13 cellular contexts compared by ENCODE assay signal in the genomic region with DNA sequence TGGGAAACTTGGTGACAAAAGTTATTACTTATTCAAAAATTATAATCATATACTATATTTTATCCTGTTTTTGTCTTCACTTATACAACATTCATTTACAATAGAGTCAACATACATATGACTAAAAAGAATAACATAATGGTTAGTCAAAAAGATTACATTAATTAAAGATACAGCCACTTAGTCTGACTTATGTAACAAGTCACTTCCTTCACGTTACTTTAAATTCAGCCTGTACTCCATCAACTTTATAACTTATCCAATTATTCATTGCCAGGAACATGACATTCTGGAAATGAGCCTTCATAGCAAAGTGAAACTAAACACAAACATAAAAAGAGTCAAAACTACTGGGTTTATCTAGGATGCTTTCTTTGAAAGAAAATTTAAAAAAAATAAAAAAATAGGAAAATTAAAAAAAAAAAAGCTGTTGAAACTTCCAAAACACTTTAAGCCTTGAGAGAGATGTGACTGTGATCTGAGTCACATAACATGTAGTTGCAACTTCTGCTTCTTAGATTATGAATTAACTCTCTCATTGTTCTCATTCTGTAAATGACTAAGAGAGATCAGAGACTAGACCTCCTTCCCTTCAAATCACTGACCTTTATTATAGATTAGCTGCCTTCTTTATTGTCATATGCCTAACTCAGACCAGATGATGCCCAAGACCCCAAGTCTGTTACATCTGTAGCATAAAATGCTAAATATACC.
DNase-seq lines count a peak whose midpoint lies in the region; ATAC-seq, FAIRE-seq and TF ChIP-seq lines count a peak whose summit lies in the region.
"Had no signal": no experiment of that assay in that cellular context is flagged by ENCODE, and none has a peak within 500 bp of the region (broad histone marks: within the 10 kb centered on the region; RNA-seq: fewer than 3 reads in every experiment).

No MANE protein-coding gene starts in this region.

- H3K4me3 Mint-ChIP-seq in activated naive CD8-positive, alpha-beta T cell treated with anti-CD3 and anti-CD28 coated beads for 36 hours, result no peak overlapping the region
- no peak overlapping the region for H3K4me3 Mint-ChIP-seq in activated naive CD8-positive, alpha-beta T cell treated with anti-CD3 and anti-CD28 coated beads, Interleukin-2, amount 50 U/mL, for 24 hours
- H3K4me3 Mint-ChIP-seq: activated T-helper 1 cell treated with anti-CD3 and anti-CD28 coated beads, Interleukin-12 subunit alpha, Interleukin-12 subunit beta, Interleukin-2, Interleukin-4 antibody, amounts not matched to agents 30 ng/mL and 10 ng/mL and 1 ng/mL, durations not matched to agents 14 hours and 24 hours and 36 hours had no signal

- intact Hi-C loops in upper lobe of right lung (cut with DNase I), result no loop called here

- H3K27me3 ChIP-seq in upper lobe of right lung, result no peaks in the 10 kb centered on the region
- H3K27me3 ChIP-seq: body of pancreas, esophagus muscularis mucosa had no signal

- no peaks in the 10 kb centered on the region for H3K9me3 Mint-ChIP-seq in activated naive CD8-positive, alpha-beta T cell treated with anti-CD3 and anti-CD28 coated beads for 36 hours
- H3K9me3 Mint-ChIP-seq in activated naive CD8-positive, alpha-beta T cell treated with anti-CD3 and anti-CD28 coated beads, Interleukin-2, amount 50 U/mL, for 24 hours, result no peaks in the 10 kb centered on the region
- H3K9me3 Mint-ChIP-seq: activated T-helper 1 cell treated with anti-CD3 and anti-CD28 coated beads, Interleukin-12 subunit alpha, Interleukin-12 subunit beta, Interleukin-2, Interleukin-4 antibody, amounts not matched to agents 30 ng/mL and 10 ng/mL and 1 ng/mL, durations not matched to agents 14 hours and 24 hours and 36 hours had no signal

- FAIRE-seq in endometrium (lab: Jason Lieb, UNC), result peak; percentile 18

- H3K27me3 Mint-ChIP-seq in activated naive CD8-positive, alpha-beta T cell treated with anti-CD3 and anti-CD28 coated beads for 36 hours, result no peaks in the 10 kb centered on the region
- peaks cover 2% of the 10 kb centered on the region for H3K27me3 Mint-ChIP-seq in activated naive CD8-positive, alpha-beta T cell treated with anti-CD3 and anti-CD28 coated beads, Interleukin-2, amount 50 U/mL, for 24 hours

- DNase-seq in D341Med (ENCODE audit: low spot score) (no peak), upper lobe of right lung (no peak)
- DNase-seq in activated naive CD8-positive, alpha-beta T cell treated with anti-CD3 and anti-CD28 coated beads for 36 hours, result no peak
- DNase-seq in activated naive CD8-positive, alpha-beta T cell treated with anti-CD3 and anti-CD28 coated beads, Interleukin-2, amount 50 U/mL, for 24 hours, result no peak
- DNase-seq: activated CD4-positive, alpha-beta T cell treated with anti-CD3 and anti-CD28 coated beads for 4 hours; body of pancreas; KBM-7; NCI-H2107 had no signal

- no peak overlapping the region for H3K27ac Mint-ChIP-seq in activated naive CD8-positive, alpha-beta T cell treated with anti-CD3 and anti-CD28 coated beads for 36 hours
- H3K27ac Mint-ChIP-seq in activated naive CD8-positive, alpha-beta T cell treated with anti-CD3 and anti-CD28 coated beads, Interleukin-2, amount 50 U/mL, for 24 hours, result no peak overlapping the region
- H3K27ac Mint-ChIP-seq: activated T-helper 1 cell treated with anti-CD3 and anti-CD28 coated beads, Interleukin-12 subunit alpha, Interleukin-12 subunit beta, Interleukin-2, Interleukin-4 antibody, amounts not matched to agents 30 ng/mL and 10 ng/mL and 1 ng/mL, durations not matched to agents 14 hours and 24 hours and 36 hours had no signal

- no peaks in the 10 kb centered on the region for H3K9me3 ChIP-seq in upper lobe of right lung
- H3K9me3 ChIP-seq: body of pancreas, esophagus muscularis mucosa had no signal

- H3K4me3 ChIP-seq in upper lobe of right lung, result no peak overlapping the region
- H3K4me3 ChIP-seq: body of pancreas, esophagus muscularis mucosa had no signal

- peak; percentile 78 for ATAC-seq in GM21423 (IDR thresholded peaks at IDR 0.05; ENCODE audit: unreplicated experiment)
- peak; percentile 62 for ATAC-seq in HG03460 (IDR thresholded peaks at IDR 0.05; ENCODE audit: unreplicated experiment)
- no peak for ATAC-seq in upper lobe of right lung
- ATAC-seq in activated naive CD8-positive, alpha-beta T cell treated with anti-CD3 and anti-CD28 coated beads, Interleukin-2, amount 50 U/mL, for 24 hours, result no peak
- ATAC-seq: body of pancreas had no signal

- H3K4me1 Mint-ChIP-seq in activated naive CD8-positive, alpha-beta T cell treated with anti-CD3 and anti-CD28 coated beads for 36 hours, result no peaks in the 10 kb centered on the region
- no peaks in the 10 kb centered on the region for H3K4me1 Mint-ChIP-seq in activated naive CD8-positive, alpha-beta T cell treated with anti-CD3 and anti-CD28 coated beads, Interleukin-2, amount 50 U/mL, for 24 hours

- H3K36me3 Mint-ChIP-seq in activated naive CD8-positive, alpha-beta T cell treated with anti-CD3 and anti-CD28 coated beads for 36 hours, result no peaks in the 10 kb centered on the region
- no peaks in the 10 kb centered on the region for H3K36me3 Mint-ChIP-seq in activated naive CD8-positive, alpha-beta T cell treated with anti-CD3 and anti-CD28 coated beads, Interleukin-2, amount 50 U/mL, for 24 hours (ENCODE audit: low read depth)

- no peaks in the 10 kb centered on the region for H3K4me1 ChIP-seq in upper lobe of right lung
- H3K4me1 ChIP-seq: esophagus muscularis mucosa had no signal

- no peak for TF ChIP-seq CTCF in upper lobe of right lung (IDR thresholded peaks at IDR 0.05)

- no peak overlapping the region for H3K27ac ChIP-seq in upper lobe of right lung
- H3K27ac ChIP-seq: body of pancreas, esophagus muscularis mucosa had no signal

- no peaks in the 10 kb centered on the region for H3K36me3 ChIP-seq in upper lobe of right lung
- H3K36me3 ChIP-seq: esophagus muscularis mucosa had no signal

Comparison
In these comparisons a context has a peak if more than half of its experiments do, and no peak if none do; other contexts are left out.
1. ATAC-seq: peak in GM21423 (single experiment) and HG03460 (single experiment); none in upper lobe of right lung (single experiment) and activated naive CD8-positive, alpha-beta T cell treated with anti-CD3 and anti-CD28 coated beads, Interleukin-2, amount 50 U/mL, for 24 hours (single experiment).